ENCODE assay signal across 17 cellular contexts in genomic region chr1:89999208-89999607, GRCh38. TPM values are rescaled to one million over a fixed set of nuclear protein-coding genes. Genes with fewer than 3 reads are reported as not detected.
A peak's percentile ranks its signal among the peaks of the same experiment; 100 is the strongest.
DNase-seq lines count a peak whose midpoint lies in the region; ATAC-seq and TF ChIP-seq lines count a peak whose summit lies in the region.
"Had no signal": no experiment of that assay in that cellular context is flagged by ENCODE, and none has a peak within 500 bp of the region (broad histone marks: within the 10 kb centered on the region; RNA-seq: fewer than 3 reads in every experiment).

No MANE protein-coding gene starts in this region.

- H3K27ac ChIP-seq in GM23248 = no peak overlapping the region
- no peak overlapping the region for H3K27ac ChIP-seq in PC-3 (ENCODE audit: low read length)
- peak overlapping the region; percentile 46 for H3K27ac ChIP-seq in smooth muscle cell (ENCODE audit: low read depth)
- H3K27ac ChIP-seq: Peyer's patch had no signal

- POLR2A ChIA-PET in PC-3 (lab: Charles Lee; ENCODE audit: unreplicated experiment) = no interaction called here

- H3K9ac ChIP-seq in GM23248 (no peak overlapping the region), PC-3 (ENCODE audit: low read length) (no peak overlapping the region), smooth muscle cell (ENCODE audit: low read depth) (no peak overlapping the region)

- H3K27me3 ChIP-seq in GM23248 (replicated peaks; ENCODE audit: insufficient read depth) (no peaks in the 10 kb centered on the region), PC-3 (ENCODE audit: low read length) (no peaks in the 10 kb centered on the region), smooth muscle cell (ENCODE audit: low read depth) (no peaks in the 10 kb centered on the region)
- H3K27me3 ChIP-seq: Peyer's patch had no signal

- in situ Hi-C loops in GM23248 (cut with MboI) = loop anchor here (25.0 kb wide), 1 partner anchor 362 kb away; the partner anchor contains the start of gene LRRC8C

- peaks cover 7% of the 10 kb centered on the region for H3K9me3 Mint-ChIP-seq in glutamatergic neuron (ENCODE audit: unreplicated experiment)
- H3K9me3 Mint-ChIP-seq in T-helper 2 cell treated with Interferon-gamma antibody and Interleukin-4, amounts not matched to agents 5 μg/mL and 100 μg/mL, for 36 hours = no peaks in the 10 kb centered on the region

- no peak for TF ChIP-seq CTCF in PC-3 (conservative IDR thresholded peaks at IDR 0.05; ENCODE audit: low read depth, low read length)
- no peak for TF ChIP-seq CTCF in glutamatergic neuron (IDR thresholded peaks at IDR 0.05; ENCODE audit: partially characterized antibody, unreplicated experiment)
- TF ChIP-seq CTCF in smooth muscle cell (IDR thresholded peaks at IDR 0.05; ENCODE audit: borderline replicate concordance, insufficient read depth, poor library complexity, severe bottlenecking) = no peak

- CTCF ChIA-PET in PC-3 (lab: Charles Lee) = no interaction called here

- H3K36me3 ChIP-seq in GM23248 (ENCODE audit: low read depth) = 0 out of 2 replicates have a peak, but pooled peaks cover 7% of the 10 kb centered on the region
- H3K36me3 ChIP-seq in PC-3 (ENCODE audit: low read depth, low read length) = peaks cover 29% of the 10 kb centered on the region; the same call in 1 of the 2 replicates
- no peaks in the 10 kb centered on the region for H3K36me3 ChIP-seq in smooth muscle cell (ENCODE audit: low read depth)

- H3K4me1 Mint-ChIP-seq in glutamatergic neuron (ENCODE audit: low read depth, unreplicated experiment) = peaks cover 40% of the 10 kb centered on the region
- H3K4me1 Mint-ChIP-seq in T-helper 2 cell treated with Interferon-gamma antibody and Interleukin-4, amounts not matched to agents 5 μg/mL and 100 μg/mL, for 36 hours (ENCODE audit: low read depth) = peaks cover 47% of the 10 kb centered on the region

- H3K4me3 Mint-ChIP-seq in glutamatergic neuron (ENCODE audit: unreplicated experiment) = peak overlapping the region; percentile 17
- H3K4me3 Mint-ChIP-seq in T-helper 2 cell treated with Interferon-gamma antibody and Interleukin-4, amounts not matched to agents 5 μg/mL and 100 μg/mL, for 36 hours = no peak overlapping the region

- H3K4me1 ChIP-seq in GM23248 (ENCODE audit: insufficient read depth) (peaks cover 35% of the 10 kb centered on the region), PC-3 (ENCODE audit: insufficient read depth, low read length) (peaks cover 27% of the 10 kb centered on the region), smooth muscle cell (ENCODE audit: low read depth) (peaks cover 32% of the 10 kb centered on the region)

- intact Hi-C loops in PC-3 (cut with micrococcal nuclease) = loop anchor here (5.0 kb wide), 1 partner anchor 362 kb away; no protein-coding TSS in a partner anchor

- BruUV-seq in PC-3 (replicated peaks; lab: Mats Ljungman, UMichigan) = no TSS peak

- peak; percentile 8 for DNase-seq in GM23248
- DNase-seq in PC-3 = no peak
- no peak for DNase-seq in glutamatergic neuron
- DNase-seq in smooth muscle cell (lab: John Stamatoyannopoulos, UW; ENCODE audit: unreplicated experiment) = no peak
- DNase-seq in NCI-H526 treated with DMSO at 0.1 percent for 48 hours (lab: John Stamatoyannopoulos, UW) = no peak
- DNase-seq in T-helper 2 cell treated with Interferon-gamma antibody and Interleukin-4, amounts not matched to agents 5 μg/mL and 100 μg/mL, for 36 hours (ENCODE audit: low spot score) = no peak
- DNase-seq: C1 segment of cervical spinal cord, DMS153, NCI-H1092, NCI-H1694, NCI-H2107, NCI-H345, NCI-H774, Peyer's patch, SHP77 had no signal

- peak overlapping the region; percentile 9 for H3K4me2 ChIP-seq in GM23248 (ENCODE audit: unreplicated experiment)
- H3K4me2 ChIP-seq in PC-3 (ENCODE audit: low read length) = peak overlapping the region; percentile 92; the same call in 1 of the 2 replicates
- peak overlapping the region; percentile 90 for H3K4me2 ChIP-seq in smooth muscle cell

- H3K36me3 Mint-ChIP-seq in glutamatergic neuron (ENCODE audit: unreplicated experiment) = no peaks in the 10 kb centered on the region
- H3K36me3 Mint-ChIP-seq in T-helper 2 cell treated with Interferon-gamma antibody and Interleukin-4, amounts not matched to agents 5 μg/mL and 100 μg/mL, for 36 hours (ENCODE audit: low read depth) = peaks cover 26% of the 10 kb centered on the region

- H3F3A ChIP-seq in GM23248 (ENCODE audit: insufficient read depth) (peaks cover 10% of the 10 kb centered on the region; the same call in 1 of the 2 replicates), PC-3 (ENCODE audit: low read length, unreplicated experiment) (no peaks in the 10 kb centered on the region), smooth muscle cell (ENCODE audit: low read depth) (no peaks in the 10 kb centered on the region)

- H3K27me3 Mint-ChIP-seq in glutamatergic neuron (ENCODE audit: unreplicated experiment) = peaks cover 4% of the 10 kb centered on the region
- H3K27me3 Mint-ChIP-seq in T-helper 2 cell treated with Interferon-gamma antibody and Interleukin-4, amounts not matched to agents 5 μg/mL and 100 μg/mL, for 36 hours (ENCODE audit: low read depth) = no peaks in the 10 kb centered on the region

- ATAC-seq in PC-3 (no peak), HG03565 (IDR thresholded peaks at IDR 0.05; ENCODE audit: unreplicated experiment) (no peak)
- ATAC-seq: GM12878 had no signal

- H3K79me2 ChIP-seq in GM23248 (ENCODE audit: insufficient read depth) (peaks cover 91% of the 10 kb centered on the region), PC-3 (ENCODE audit: low read length) (peaks cover 91% of the 10 kb centered on the region), smooth muscle cell (ENCODE audit: low read depth) (peaks cover 87% of the 10 kb centered on the region)

- H4K20me1 ChIP-seq in GM23248 (ENCODE audit: insufficient read depth) (peaks cover 6% of the 10 kb centered on the region), PC-3 (ENCODE audit: low read length) (peaks cover 54% of the 10 kb centered on the region), smooth muscle cell (ENCODE audit: low read depth) (peaks cover 85% of the 10 kb centered on the region)

- H3K27ac Mint-ChIP-seq in glutamatergic neuron (ENCODE audit: unreplicated experiment) = no peak overlapping the region
- no peak overlapping the region for H3K27ac Mint-ChIP-seq in T-helper 2 cell treated with Interferon-gamma antibody and Interleukin-4, amounts not matched to agents 5 μg/mL and 100 μg/mL, for 36 hours

- H3K4me3 ChIP-seq in GM23248 (no peak overlapping the region), PC-3 (ENCODE audit: low read length) (peak overlapping the region; percentile 21; the same call in 1 of the 2 replicates), smooth muscle cell (no peak overlapping the region)
- H3K4me3 ChIP-seq: Peyer's patch had no signal

- no peak overlapping the region for H2AFZ ChIP-seq in GM23248
- H2AFZ ChIP-seq in PC-3 (ENCODE audit: low read length) = no peak overlapping the region
- H2AFZ ChIP-seq in smooth muscle cell (ENCODE audit: low read depth) = no peak overlapping the region

- H3K9me2 ChIP-seq in GM23248 (ENCODE audit: insufficient read depth) = no peaks in the 10 kb centered on the region
- no peaks in the 10 kb centered on the region for H3K9me2 ChIP-seq in PC-3 (replicated peaks; ENCODE audit: low read length)

- H3K9me3 ChIP-seq in GM23248 (ENCODE audit: low read depth) (no peaks in the 10 kb centered on the region), PC-3 (ENCODE audit: low read length) (no peaks in the 10 kb centered on the region), smooth muscle cell (replicated peaks; ENCODE audit: low read depth) (no peaks in the 10 kb centered on the region)
- H3K9me3 ChIP-seq: Peyer's patch had no signal

RNA-seq across cellular contexts. Expression of gene ZNF326, which starts 4.3 kb away (rescaled TPM):
- 5.2 and 5.6 TPM in 2 replicates for total RNA-seq in GM23248 (2014; rRNA removed; shearing (Covaris generic))
- polyA plus RNA-seq in GM23248 (2016; fragmentation: Nextera tagmentation; extraction: Ambion mirVana) (17.2 and 17.7 TPM in 2 replicates), smooth muscle cell (7.7 and 11.9 TPM in 2 replicates)
- total RNA-seq in PC-3 (2014; rRNA removed) (7.2 and 12.7 TPM in 2 replicates), glutamatergic neuron (ENCODE audit: unreplicated experiment) (57.8 TPM), smooth muscle cell (11.3 and 12.8 TPM in 2 replicates)

Comparison
In these comparisons a context has a peak if more than half of its experiments do, and no peak if none do; other contexts are left out.
1. H3K4me2 ChIP-seq: peak in every context shown above with its lines; median percentile 92 in PC-3; 90 in smooth muscle cell; 9 in GM23248.